In the genomic region with DNA sequence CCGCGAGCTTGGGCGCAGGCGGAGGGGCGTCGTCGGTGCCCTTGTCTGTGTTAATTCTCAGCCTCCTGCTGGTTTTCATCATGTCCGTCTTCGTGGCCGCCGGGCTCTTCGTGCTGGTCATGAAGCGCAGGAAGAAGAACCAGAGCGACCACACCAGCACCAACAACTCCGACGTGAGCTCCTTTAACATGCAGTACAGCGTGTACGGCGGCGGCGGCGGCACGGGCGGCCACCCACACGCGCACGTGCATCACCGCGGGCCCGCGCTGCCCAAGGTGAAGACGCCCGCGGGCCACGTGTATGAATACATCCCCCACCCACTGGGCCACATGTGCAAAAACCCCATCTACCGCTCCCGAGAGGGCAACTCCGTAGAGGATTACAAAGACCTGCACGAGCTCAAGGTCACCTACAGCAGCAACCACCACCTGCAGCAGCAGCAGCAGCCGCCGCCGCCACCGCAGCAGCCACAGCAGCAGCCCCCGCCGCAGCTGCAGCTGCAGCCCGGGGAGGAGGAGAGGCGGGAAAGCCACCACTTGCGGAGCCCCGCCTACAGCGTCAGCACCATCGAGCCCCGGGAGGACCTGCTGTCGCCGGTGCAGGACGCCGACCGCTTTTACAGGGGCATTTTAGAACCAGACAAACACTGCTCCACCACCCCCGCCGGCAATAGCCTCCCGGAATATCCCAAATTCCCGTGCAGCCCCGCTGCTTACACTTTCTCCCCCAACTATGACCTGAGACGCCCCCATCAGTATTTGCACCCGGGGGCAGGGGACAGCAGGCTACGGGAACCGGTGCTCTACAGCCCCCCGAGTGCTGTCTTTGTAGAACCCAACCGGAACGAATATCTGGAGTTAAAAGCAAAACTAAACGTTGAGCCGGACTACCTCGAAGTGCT, we compare ENCODE assay signal across 1 cellular context.
A peak's percentile ranks its signal among the peaks of the same experiment; 100 is the strongest.
TF ChIP-seq lines count a peak whose summit lies in the region.

No MANE protein-coding gene starts in this region.

TF ChIP-seq in H1, 55 proteins besides CTCF, POLR2A, EP300 and RAD21 (continued from another document):
- TF ChIP-seq, protein P1, sequence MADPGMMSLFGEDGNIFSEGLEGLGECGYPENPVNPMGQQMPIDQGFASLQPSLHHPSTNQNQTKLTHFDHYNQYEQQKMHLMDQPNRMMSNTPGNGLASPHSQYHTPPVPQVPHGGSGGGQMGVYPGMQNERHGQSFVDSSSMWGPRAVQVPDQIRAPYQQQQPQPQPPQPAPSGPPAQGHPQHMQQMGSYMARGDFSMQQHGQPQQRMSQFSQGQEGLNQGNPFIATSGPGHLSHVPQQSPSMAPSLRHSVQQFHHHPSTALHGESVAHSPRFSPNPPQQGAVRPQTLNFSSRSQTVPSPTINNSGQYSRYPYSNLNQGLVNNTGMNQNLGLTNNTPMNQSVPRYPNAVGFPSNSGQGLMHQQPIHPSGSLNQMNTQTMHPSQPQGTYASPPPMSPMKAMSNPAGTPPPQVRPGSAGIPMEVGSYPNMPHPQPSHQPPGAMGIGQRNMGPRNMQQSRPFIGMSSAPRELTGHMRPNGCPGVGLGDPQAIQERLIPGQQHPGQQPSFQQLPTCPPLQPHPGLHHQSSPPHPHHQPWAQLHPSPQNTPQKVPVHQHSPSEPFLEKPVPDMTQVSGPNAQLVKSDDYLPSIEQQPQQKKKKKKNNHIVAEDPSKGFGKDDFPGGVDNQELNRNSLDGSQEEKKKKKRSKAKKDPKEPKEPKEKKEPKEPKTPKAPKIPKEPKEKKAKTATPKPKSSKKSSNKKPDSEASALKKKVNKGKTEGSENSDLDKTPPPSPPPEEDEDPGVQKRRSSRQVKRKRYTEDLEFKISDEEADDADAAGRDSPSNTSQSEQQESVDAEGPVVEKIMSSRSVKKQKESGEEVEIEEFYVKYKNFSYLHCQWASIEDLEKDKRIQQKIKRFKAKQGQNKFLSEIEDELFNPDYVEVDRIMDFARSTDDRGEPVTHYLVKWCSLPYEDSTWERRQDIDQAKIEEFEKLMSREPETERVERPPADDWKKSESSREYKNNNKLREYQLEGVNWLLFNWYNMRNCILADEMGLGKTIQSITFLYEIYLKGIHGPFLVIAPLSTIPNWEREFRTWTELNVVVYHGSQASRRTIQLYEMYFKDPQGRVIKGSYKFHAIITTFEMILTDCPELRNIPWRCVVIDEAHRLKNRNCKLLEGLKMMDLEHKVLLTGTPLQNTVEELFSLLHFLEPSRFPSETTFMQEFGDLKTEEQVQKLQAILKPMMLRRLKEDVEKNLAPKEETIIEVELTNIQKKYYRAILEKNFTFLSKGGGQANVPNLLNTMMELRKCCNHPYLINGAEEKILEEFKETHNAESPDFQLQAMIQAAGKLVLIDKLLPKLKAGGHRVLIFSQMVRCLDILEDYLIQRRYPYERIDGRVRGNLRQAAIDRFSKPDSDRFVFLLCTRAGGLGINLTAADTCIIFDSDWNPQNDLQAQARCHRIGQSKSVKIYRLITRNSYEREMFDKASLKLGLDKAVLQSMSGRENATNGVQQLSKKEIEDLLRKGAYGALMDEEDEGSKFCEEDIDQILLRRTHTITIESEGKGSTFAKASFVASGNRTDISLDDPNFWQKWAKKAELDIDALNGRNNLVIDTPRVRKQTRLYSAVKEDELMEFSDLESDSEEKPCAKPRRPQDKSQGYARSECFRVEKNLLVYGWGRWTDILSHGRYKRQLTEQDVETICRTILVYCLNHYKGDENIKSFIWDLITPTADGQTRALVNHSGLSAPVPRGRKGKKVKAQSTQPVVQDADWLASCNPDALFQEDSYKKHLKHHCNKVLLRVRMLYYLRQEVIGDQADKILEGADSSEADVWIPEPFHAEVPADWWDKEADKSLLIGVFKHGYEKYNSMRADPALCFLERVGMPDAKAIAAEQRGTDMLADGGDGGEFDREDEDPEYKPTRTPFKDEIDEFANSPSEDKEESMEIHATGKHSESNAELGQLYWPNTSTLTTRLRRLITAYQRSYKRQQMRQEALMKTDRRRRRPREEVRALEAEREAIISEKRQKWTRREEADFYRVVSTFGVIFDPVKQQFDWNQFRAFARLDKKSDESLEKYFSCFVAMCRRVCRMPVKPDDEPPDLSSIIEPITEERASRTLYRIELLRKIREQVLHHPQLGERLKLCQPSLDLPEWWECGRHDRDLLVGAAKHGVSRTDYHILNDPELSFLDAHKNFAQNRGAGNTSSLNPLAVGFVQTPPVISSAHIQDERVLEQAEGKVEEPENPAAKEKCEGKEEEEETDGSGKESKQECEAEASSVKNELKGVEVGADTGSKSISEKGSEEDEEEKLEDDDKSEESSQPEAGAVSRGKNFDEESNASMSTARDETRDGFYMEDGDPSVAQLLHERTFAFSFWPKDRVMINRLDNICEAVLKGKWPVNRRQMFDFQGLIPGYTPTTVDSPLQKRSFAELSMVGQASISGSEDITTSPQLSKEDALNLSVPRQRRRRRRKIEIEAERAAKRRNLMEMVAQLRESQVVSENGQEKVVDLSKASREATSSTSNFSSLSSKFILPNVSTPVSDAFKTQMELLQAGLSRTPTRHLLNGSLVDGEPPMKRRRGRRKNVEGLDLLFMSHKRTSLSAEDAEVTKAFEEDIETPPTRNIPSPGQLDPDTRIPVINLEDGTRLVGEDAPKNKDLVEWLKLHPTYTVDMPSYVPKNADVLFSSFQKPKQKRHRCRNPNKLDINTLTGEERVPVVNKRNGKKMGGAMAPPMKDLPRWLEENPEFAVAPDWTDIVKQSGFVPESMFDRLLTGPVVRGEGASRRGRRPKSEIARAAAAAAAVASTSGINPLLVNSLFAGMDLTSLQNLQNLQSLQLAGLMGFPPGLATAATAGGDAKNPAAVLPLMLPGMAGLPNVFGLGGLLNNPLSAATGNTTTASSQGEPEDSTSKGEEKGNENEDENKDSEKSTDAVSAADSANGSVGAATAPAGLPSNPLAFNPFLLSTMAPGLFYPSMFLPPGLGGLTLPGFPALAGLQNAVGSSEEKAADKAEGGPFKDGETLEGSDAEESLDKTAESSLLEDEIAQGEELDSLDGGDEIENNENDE (IDR thresholded peaks at IDR 0.05; ENCODE audit: insufficient replicate concordance, low read length), result no peak
- TF ChIP-seq JUN (IDR thresholded peaks at IDR 0.05; ENCODE audit: low read depth, low read length) (no peak), RXRA (IDR thresholded peaks at IDR 0.05; ENCODE audit: insufficient read depth, low read depth, low read length) (no peak), CEBPB (IDR thresholded peaks at IDR 0.05; ENCODE audit: low read depth, low read length) (no peak), HDAC2 (IDR thresholded peaks at IDR 0.05; ENCODE audit: borderline replicate concordance in 1 of 2, low read depth in 2 of 2, low read length in 2 of 2) (0 out of 4 replicates have a peak, but pooled peaks of 1 of the 2 experiments have one; percentile 14)
